ENCODE assay signal across 1 cellular context in the genomic region with DNA sequence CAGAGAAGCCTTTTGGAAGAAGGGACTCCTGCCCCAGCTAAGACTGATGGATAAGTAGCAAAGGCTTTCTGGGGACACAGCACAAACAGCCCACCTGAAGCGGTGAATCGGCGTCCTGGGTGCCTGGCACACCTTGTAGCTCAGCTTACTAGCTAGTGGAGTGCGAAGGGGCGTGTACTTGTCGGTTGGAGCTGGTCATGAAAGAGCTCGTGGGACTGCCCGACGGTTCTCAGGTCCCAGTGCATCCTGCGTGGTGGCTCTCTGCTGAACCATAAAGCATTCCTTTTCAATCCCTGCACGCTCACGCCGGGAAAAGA.
TF ChIP-seq lines count a peak whose summit lies in the region.

No MANE protein-coding gene starts in this region.

TF ChIP-seq in GM23338, 12 proteins besides CTCF, POLR2A, EP300 and RAD21 (continued from another document):
- TF ChIP-seq, protein P1, sequence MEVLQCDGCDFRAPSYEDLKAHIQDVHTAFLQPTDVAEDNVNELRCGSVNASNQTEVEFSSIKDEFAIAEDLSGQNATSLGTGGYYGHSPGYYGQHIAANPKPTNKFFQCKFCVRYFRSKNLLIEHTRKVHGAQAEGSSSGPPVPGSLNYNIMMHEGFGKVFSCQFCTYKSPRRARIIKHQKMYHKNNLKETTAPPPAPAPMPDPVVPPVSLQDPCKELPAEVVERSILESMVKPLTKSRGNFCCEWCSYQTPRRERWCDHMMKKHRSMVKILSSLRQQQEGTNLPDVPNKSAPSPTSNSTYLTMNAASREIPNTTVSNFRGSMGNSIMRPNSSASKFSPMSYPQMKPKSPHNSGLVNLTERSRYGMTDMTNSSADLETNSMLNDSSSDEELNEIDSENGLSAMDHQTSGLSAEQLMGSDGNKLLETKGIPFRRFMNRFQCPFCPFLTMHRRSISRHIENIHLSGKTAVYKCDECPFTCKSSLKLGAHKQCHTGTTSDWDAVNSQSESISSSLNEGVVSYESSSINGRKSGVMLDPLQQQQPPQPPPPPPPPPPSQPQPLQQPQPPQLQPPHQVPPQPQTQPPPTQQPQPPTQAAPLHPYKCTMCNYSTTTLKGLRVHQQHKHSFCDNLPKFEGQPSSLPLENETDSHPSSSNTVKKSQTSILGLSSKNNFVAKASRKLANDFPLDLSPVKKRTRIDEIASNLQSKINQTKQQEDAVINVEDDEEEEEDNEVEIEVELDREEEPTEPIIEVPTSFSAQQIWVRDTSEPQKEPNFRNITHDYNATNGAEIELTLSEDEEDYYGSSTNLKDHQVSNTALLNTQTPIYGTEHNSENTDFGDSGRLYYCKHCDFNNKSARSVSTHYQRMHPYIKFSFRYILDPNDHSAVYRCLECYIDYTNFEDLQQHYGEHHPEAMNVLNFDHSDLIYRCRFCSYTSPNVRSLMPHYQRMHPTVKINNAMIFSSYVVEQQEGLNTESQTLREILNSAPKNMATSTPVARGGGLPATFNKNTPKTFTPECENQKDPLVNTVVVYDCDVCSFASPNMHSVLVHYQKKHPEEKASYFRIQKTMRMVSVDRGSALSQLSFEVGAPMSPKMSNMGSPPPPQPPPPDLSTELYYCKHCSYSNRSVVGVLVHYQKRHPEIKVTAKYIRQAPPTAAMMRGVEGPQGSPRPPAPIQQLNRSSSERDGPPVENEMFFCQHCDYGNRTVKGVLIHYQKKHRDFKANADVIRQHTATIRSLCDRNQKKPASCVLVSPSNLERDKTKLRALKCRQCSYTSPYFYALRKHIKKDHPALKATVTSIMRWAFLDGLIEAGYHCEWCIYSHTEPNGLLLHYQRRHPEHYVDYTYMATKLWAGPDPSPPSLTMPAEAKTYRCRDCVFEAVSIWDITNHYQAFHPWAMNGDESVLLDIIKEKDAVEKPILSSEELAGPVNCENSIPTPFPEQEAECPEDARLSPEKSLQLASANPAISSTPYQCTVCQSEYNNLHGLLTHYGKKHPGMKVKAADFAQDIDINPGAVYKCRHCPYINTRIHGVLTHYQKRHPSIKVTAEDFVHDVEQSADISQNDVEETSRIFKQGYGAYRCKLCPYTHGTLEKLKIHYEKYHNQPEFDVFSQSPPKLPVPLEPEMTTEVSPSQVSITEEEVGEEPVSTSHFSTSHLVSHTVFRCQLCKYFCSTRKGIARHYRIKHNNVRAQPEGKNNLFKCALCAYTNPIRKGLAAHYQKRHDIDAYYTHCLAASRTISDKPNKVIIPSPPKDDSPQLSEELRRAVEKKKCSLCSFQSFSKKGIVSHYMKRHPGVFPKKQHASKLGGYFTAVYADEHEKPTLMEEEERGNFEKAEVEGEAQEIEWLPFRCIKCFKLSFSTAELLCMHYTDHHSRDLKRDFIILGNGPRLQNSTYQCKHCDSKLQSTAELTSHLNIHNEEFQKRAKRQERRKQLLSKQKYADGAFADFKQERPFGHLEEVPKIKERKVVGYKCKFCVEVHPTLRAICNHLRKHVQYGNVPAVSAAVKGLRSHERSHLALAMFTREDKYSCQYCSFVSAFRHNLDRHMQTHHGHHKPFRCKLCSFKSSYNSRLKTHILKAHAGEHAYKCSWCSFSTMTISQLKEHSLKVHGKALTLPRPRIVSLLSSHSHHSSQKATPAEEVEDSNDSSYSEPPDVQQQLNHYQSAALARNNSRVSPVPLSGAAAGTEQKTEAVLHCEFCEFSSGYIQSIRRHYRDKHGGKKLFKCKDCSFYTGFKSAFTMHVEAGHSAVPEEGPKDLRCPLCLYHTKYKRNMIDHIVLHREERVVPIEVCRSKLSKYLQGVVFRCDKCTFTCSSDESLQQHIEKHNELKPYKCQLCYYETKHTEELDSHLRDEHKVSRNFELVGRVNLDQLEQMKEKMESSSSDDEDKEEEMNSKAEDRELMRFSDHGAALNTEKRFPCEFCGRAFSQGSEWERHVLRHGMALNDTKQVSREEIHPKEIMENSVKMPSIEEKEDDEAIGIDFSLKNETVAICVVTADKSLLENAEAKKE (CRISPR knock-in tag; IDR thresholded peaks at IDR 0.05) = no peak
- TF ChIP-seq POLR2AphosphoS5 (IDR thresholded peaks at IDR 0.05; ENCODE audit: low read depth) = no peak
TF ChIP-seq in GM23338: peak in this region for 0.
